ENCODE assay signal across 15 cellular contexts in genomic region chr6:46648869-46649488, GRCh38. TPM values are rescaled to one million over a fixed set of nuclear protein-coding genes. Genes with fewer than 3 reads are reported as not detected.
DNase-seq lines count a peak whose midpoint lies in the region; ATAC-seq, FAIRE-seq and TF ChIP-seq lines count a peak whose summit lies in the region.
"Had no signal": no experiment of that assay in that cellular context is flagged by ENCODE, and none has a peak within 500 bp of the region (broad histone marks: within the 10 kb centered on the region; RNA-seq: fewer than 3 reads in every experiment).

No MANE protein-coding gene starts in this region.

- peak; percentile 10 for DNase-seq in DMS 273 (lab: John Stamatoyannopoulos, UW; ENCODE audit: unreplicated experiment)
- DNase-seq in DMS 273 treated with DMSO at 0.1 percent for 48 hours (lab: John Stamatoyannopoulos, UW): no peak
- DNase-seq in Karpas-422: peak; percentile 69
- peak; percentile 91 for DNase-seq in bronchial epithelial cell (ENCODE audit: low read depth)
- DNase-seq in right lobe of liver: peak in 1 of 3 donors; percentile 52
- DNase-seq in left lung: no peak
- no peak for DNase-seq in globus pallidus (ENCODE audit: low spot score)
- DNase-seq: immature natural killer cell; NCI-H1048; NCI-H226; stimulated activated CD4-positive, alpha-beta T cell treated with anti-CD3 and anti-CD28 coated beads, Interleukin-4, amount 100 ng/mL, for 4 hours had no signal

- intact Hi-C loops in right lobe of liver (cut with DNase I) (no loop called here), left lung (cut with DNase I) (no loop called here)

- peak; percentile 2 to 57 (median 16) for ATAC-seq in right lobe of liver
- ATAC-seq in left lung: no peak
- no peak for ATAC-seq in activated CD4-positive, CD25-positive, alpha-beta regulatory T cell treated with anti-CD3 and anti-CD28 coated beads, Interleukin-2, amount 50 U/mL, for 24 hours

- 28% methylated on average over 5 of the region's 5 CpGs for WGBS in right lobe of liver (ENCODE audit: insufficient coverage, low coverage, low lambda C conversion rate, missing lambda C conversion rate)

- TF ChIP-seq CTCF in bronchial epithelial cell (IDR thresholded peaks at IDR 0.05; ENCODE audit: insufficient read depth, low read length, severe bottlenecking) (no peak), right lobe of liver (IDR thresholded peaks at IDR 0.05) (no peak), left lung (IDR thresholded peaks at IDR 0.05) (no peak)

- H2AFZ ChIP-seq in Karpas-422 (ENCODE audit: low read length): no peak overlapping the region

- no peaks in the 10 kb centered on the region for H4K20me1 ChIP-seq in Karpas-422 (ENCODE audit: insufficient read depth, low read depth, low read length)

- peaks cover 15% of the 10 kb centered on the region; the same call in 1 of the 2 replicates for H3K36me3 ChIP-seq in Karpas-422 (ENCODE audit: insufficient read depth, low read length)
- no peaks in the 10 kb centered on the region for H3K36me3 ChIP-seq in bronchial epithelial cell (ENCODE audit: control insufficient read depth, insufficient read depth, low read length)
- H3K36me3 ChIP-seq in right lobe of liver: no peaks in the 10 kb centered on the region
- no peaks in the 10 kb centered on the region for H3K36me3 ChIP-seq in left lung
- H3K36me3 ChIP-seq: neutrophil had no signal

- H3K9ac ChIP-seq in Karpas-422 (ENCODE audit: low read length): peak overlapping the region; percentile 76

- peak overlapping the region; percentile 96 for H3K4me2 ChIP-seq in Karpas-422 (ENCODE audit: low read depth, low read length, poor library complexity, severe bottlenecking)

- H3K9me2 ChIP-seq in Karpas-422 (replicated peaks; ENCODE audit: insufficient read depth, low read length): no peaks in the 10 kb centered on the region

- no peak for TF ChIP-seq POLR2A in right lobe of liver (IDR thresholded peaks at IDR 0.05)

- H3K4me1 ChIP-seq in Karpas-422 (ENCODE audit: low read length): peaks cover 40% of the 10 kb centered on the region
- H3K4me1 ChIP-seq in right lobe of liver: peaks cover 0 to 20% (median 11%) of the 10 kb centered on the region in 4 donors
- peaks cover 0 to 13% of the 10 kb centered on the region in 2 donors for H3K4me1 ChIP-seq in left lung

- peak; percentile 36 for FAIRE-seq in bronchial epithelial cell (lab: Jason Lieb, UNC)

- H3K4me3 ChIP-seq in Karpas-422 (ENCODE audit: low read length) (peak overlapping the region; percentile 64), bronchial epithelial cell (ENCODE audit: low read depth, low read length) (no peak overlapping the region), right lobe of liver (peak overlapping the region in 2 of 3 donors; percentile 1 to 92), left lung (no peak overlapping the region)

- peaks cover 52% of the 10 kb centered on the region for H3K79me2 ChIP-seq in Karpas-422 (ENCODE audit: low read length)

- H3K27me3 ChIP-seq in Karpas-422 (ENCODE audit: low read length): no peaks in the 10 kb centered on the region
- no peaks in the 10 kb centered on the region for H3K27me3 ChIP-seq in bronchial epithelial cell (ENCODE audit: control insufficient read depth, insufficient read depth, low read length)
- no peaks in the 10 kb centered on the region for H3K27me3 ChIP-seq in right lobe of liver
- peaks cover 0 to 35% of the 10 kb centered on the region in 2 donors for H3K27me3 ChIP-seq in left lung

- H3K9me3 ChIP-seq in Karpas-422 (ENCODE audit: low read length) (no peaks in the 10 kb centered on the region), right lobe of liver (no peaks in the 10 kb centered on the region), left lung (no peaks in the 10 kb centered on the region)
- H3K9me3 ChIP-seq: neutrophil had no signal

- H3K27ac ChIP-seq in Karpas-422 (ENCODE audit: low read length) (peak overlapping the region; percentile 98), right lobe of liver (peak overlapping the region in 2 of 3 donors; percentile 55 to 98), left lung (no peak overlapping the region)
- H3K27ac ChIP-seq: 22Rv1, neutrophil had no signal

RNA-seq across cellular contexts. Expression of gene CYP39A1, which starts 3.6 kb away (rescaled TPM):
- total RNA-seq in Karpas-422 (2014; rRNA removed; shearing (Covaris generic); ENCODE audit: low replicate concordance): 8.2 and 15.4 TPM in 2 replicates
- total RNA-seq in bronchial epithelial cell (5.0 and 17.4 TPM in 2 replicates), right lobe of liver (10 to 100 TPM; 21.2 to 59.7 (median 37.2) TPM), left lung (10 to 100 TPM in 1 of 2 donors, 1 to 10 TPM in 1; 4.5 to 11.8 TPM)
- total RNA-seq: activated CD8-positive, alpha-beta memory T cell treated with anti-CD3 and anti-CD28 coated beads for 36 hours had no signal

RNA-seq across cellular contexts. Expression of gene SLC25A27, which starts 3.8 kb away (rescaled TPM):
- 167 and 178 TPM in 2 replicates for total RNA-seq in Karpas-422 (2014; rRNA removed; shearing (Covaris generic); ENCODE audit: low replicate concordance)
- 5.3 and 13.8 TPM in 2 replicates for total RNA-seq in bronchial epithelial cell
- 10 to 100 TPM in 5 of 6 experiments, 1 to 10 TPM in 1; 8.8 to 21.0 (median 14.2) TPM for total RNA-seq in right lobe of liver
- total RNA-seq in left lung: 10 to 100 TPM in 1 of 2 donors, 1 to 10 TPM in 1; 8.1 to 12.4 TPM

RNA-seq across cellular contexts. Expression of gene TDRD6, which starts 38.7 kb away (rescaled TPM):
- 3.5 and 5.4 TPM in 2 replicates for total RNA-seq in Karpas-422 (2014; rRNA removed; shearing (Covaris generic); ENCODE audit: low replicate concordance)
- total RNA-seq in bronchial epithelial cell: 0.26 TPM in 2 replicates
- total RNA-seq in right lobe of liver: 1 to 10 TPM in 2 of 6 experiments, under 1 TPM in 4; 0.13 to 1.4 (median 0.72) TPM
- under 1 TPM; 0.34 to 0.38 TPM for total RNA-seq in left lung
- total RNA-seq: activated CD8-positive, alpha-beta memory T cell treated with anti-CD3 and anti-CD28 coated beads for 36 hours had no signal

Comparison
In these comparisons a context has a peak if more than half of its experiments do, and no peak if none do; other contexts are left out.
1. DNase-seq: peak in DMS 273 (single experiment), Karpas-422 (single experiment) and bronchial epithelial cell (single experiment); none in DMS 273 treated with DMSO at 0.1 percent for 48 hours (single experiment), left lung (0 of 2) and globus pallidus (single experiment).
2. H3K27ac ChIP-seq: peak in Karpas-422 (single experiment) and right lobe of liver (2 of 3); none in left lung (0 of 2).
3. H3K4me3 ChIP-seq: peak in Karpas-422 (single experiment) and right lobe of liver (2 of 3); none in bronchial epithelial cell (single experiment) and left lung (0 of 2).
4. ATAC-seq: peak in right lobe of liver (4 of 4); none in left lung (single experiment) and activated CD4-positive, CD25-positive, alpha-beta regulatory T cell treated with anti-CD3 and anti-CD28 coated beads, Interleukin-2, amount 50 U/mL, for 24 hours (0 of 2).